ENCODE assay signal across 1 cellular context in the genomic region with DNA sequence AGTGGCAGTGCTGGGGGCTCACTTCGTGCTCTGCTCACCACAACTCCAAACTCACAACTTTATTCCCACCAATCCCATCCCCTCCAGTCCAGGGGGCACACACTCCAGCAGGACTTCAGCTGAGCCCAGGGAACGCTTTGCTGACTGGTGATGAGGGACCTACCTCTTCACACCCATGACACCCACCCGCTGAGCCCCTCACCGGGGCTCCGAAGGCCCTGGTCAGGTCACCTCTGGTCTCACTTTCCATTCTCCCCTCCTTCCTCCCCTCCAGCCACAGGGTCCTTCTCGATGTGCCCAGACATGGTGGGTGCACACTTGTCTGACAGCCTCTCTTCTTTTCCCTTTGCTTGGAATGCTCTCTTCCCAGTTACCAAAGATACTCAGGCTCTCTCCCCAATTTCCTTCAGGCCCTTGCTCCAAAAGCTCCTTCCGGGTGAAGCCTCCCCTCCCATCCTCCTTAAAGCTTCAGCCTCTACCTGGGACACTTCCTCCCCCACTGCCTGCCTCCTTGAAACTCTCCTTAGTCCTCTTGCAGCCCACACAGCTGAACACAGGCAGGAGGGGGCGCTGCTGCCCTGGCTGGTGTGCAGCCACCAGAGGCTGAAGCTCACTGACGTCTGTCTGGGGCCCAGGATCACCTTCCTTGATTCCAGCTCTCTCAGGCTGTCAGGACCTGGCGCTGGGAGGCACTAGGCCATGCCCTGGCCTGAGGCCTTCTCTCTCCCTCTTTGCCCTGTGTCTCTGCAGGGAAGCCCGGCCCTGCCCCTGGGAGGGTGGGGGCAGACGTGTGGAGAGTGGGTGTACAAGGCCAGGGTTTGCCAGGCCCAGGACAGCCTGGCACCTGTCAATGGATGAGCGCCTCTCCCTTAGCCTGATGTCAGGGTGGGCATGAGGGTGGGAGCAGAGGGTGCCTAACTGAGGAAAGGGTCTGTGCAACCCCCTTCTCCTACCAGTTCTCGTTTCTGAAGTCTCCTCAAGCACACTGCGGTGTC.
A peak's percentile ranks its signal among the peaks of the same experiment; 100 is the strongest.
TF ChIP-seq lines count a peak whose summit lies in the region.

No MANE protein-coding gene starts in this region.

TF ChIP-seq in GM12878, 131 proteins besides CTCF, POLR2A, EP300 and RAD21 (continued from another document):
- TF ChIP-seq, protein P1, sequence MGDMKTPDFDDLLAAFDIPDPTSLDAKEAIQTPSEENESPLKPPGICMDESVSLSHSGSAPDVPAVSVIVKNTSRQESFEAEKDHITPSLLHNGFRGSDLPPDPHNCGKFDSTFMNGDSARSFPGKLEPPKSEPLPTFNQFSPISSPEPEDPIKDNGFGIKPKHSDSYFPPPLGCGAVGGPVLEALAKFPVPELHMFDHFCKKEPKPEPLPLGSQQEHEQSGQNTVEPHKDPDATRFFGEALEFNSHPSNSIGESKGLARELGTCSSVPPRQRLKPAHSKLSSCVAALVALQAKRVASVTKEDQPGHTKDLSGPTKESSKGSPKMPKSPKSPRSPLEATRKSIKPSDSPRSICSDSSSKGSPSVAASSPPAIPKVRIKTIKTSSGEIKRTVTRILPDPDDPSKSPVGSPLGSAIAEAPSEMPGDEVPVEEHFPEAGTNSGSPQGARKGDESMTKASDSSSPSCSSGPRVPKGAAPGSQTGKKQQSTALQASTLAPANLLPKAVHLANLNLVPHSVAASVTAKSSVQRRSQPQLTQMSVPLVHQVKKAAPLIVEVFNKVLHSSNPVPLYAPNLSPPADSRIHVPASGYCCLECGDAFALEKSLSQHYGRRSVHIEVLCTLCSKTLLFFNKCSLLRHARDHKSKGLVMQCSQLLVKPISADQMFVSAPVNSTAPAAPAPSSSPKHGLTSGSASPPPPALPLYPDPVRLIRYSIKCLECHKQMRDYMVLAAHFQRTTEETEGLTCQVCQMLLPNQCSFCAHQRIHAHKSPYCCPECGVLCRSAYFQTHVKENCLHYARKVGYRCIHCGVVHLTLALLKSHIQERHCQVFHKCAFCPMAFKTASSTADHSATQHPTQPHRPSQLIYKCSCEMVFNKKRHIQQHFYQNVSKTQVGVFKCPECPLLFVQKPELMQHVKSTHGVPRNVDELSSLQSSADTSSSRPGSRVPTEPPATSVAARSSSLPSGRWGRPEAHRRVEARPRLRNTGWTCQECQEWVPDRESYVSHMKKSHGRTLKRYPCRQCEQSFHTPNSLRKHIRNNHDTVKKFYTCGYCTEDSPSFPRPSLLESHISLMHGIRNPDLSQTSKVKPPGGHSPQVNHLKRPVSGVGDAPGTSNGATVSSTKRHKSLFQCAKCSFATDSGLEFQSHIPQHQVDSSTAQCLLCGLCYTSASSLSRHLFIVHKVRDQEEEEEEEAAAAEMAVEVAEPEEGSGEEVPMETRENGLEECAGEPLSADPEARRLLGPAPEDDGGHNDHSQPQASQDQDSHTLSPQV (IDR thresholded peaks at IDR 0.05): peak; percentile 48; the same call in 1 of the 2 replicates
- TF ChIP-seq HDGF (IDR thresholded peaks at IDR 0.05) (no peak), EED (IDR thresholded peaks at IDR 0.05; ENCODE audit: low read depth) (peak; percentile 27; the same call in 1 of the 2 replicates), CBX5 (IDR thresholded peaks at IDR 0.05; ENCODE audit: low read depth) (0 out of 2 replicates have a peak, but pooled peaks have one; percentile 25), SMARCA5 (IDR thresholded peaks at IDR 0.05) (peak; percentile 68; the same call in 1 of the 2 replicates), USF1 (IDR thresholded peaks at IDR 0.05; ENCODE audit: borderline replicate concordance, extremely low read length, insufficient read depth, low read depth, low read length) (no peak), SPI1 (IDR thresholded peaks at IDR 0.05; ENCODE audit: borderline replicate concordance, insufficient read depth, low read depth, low read length) (peak; percentile 39; the same call in 1 of the 2 replicates), CREM (IDR thresholded peaks at IDR 0.05; ENCODE audit: low read depth) (0 out of 2 replicates have a peak, but pooled peaks have one; percentile 23), BCLAF1 (IDR thresholded peaks at IDR 0.05) (no peak), RCOR1 (conservative IDR thresholded peaks at IDR 0.05; ENCODE audit: low read depth, low read length) (no peak), SUZ12 (IDR thresholded peaks at IDR 0.05; ENCODE audit: unreplicated experiment) (no peak), TBL1XR1 (IDR thresholded peaks at IDR 0.05; ENCODE audit: low read depth, low read length) (no peak), POU2F2 (IDR thresholded peaks at IDR 0.05; ENCODE audit: borderline replicate concordance, low read depth, low read length) (peak; percentile 47; the same call in 1 of the 3 replicates), TCF3 (IDR thresholded peaks at IDR 0.05; ENCODE audit: borderline replicate concordance, insufficient read depth, low read depth, low read length) (0 out of 2 replicates have a peak, but pooled peaks have one; percentile 6), SMAD1 (IDR thresholded peaks at IDR 0.05; ENCODE audit: low read depth, partially characterized antibody) (no peak), ZBTB40 (IDR thresholded peaks at IDR 0.05; ENCODE audit: borderline replicate concordance) (no peak), HDAC6 (IDR thresholded peaks at IDR 0.05; ENCODE audit: unreplicated experiment) (no peak), PML (IDR thresholded peaks at IDR 0.05; ENCODE audit: low read length) (no peak)
